ENCODE assay signal across 20 cellular contexts in the genomic region with DNA sequence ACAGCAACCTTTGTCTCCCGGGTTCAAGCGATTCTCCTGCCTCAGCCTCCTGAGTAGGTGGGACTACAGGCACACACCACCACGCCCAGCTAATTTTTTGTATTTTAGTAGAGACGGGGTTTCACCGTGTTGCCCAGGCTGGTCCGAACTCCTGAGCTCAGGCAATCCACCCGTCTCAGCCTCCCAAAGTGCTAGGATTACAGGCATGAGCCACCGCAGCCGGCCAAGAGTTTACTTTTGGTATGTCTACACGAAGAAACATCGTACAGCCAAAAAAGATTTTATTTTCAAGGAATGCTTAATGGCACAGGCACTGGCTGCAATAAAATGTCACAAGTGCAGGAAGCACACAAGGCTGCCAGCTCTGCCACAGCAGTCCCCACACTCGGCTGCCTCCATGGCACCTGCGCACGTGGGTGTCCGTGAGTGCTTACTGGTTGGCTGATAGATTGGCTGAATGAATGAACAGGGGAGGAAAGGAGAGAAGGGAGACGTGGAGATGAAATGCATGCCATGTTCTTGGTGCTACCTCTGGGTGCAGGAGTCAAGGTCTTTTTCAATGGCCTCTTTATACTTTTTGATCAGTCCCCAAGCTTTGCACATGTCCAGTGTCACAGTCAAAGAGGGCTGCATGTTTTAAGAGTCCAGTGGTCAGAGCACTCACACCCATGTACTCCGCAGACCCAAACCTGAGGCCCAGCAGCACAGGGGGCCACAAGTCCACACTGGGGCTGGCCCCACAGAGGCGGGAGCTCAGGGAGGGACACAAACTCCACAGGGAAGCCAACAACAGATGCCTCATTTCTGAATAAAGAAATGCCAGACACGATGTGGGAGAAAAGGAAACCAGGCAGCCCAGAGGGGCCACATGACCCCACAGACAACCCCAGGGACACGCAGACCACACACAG.
A peak's percentile ranks its signal among the peaks of the same experiment; 100 is the strongest.
DNase-seq lines count a peak whose midpoint lies in the region; ATAC-seq and TF ChIP-seq lines count a peak whose summit lies in the region.
"Had no signal": no experiment of that assay in that cellular context is flagged by ENCODE, and none has a peak within 500 bp of the region (broad histone marks: within the 10 kb centered on the region; RNA-seq: fewer than 3 reads in every experiment).

No MANE protein-coding gene starts in this region.

- DNase-seq in stimulated activated naive CD8-positive, alpha-beta T cell treated with anti-CD3 and anti-CD28 coated beads, Interleukin-15, Interleukin-2, amounts not matched to agents 100 U/mL and 50 U/mL, for 24 hours = peak; percentile 0
- no peak for DNase-seq in stimulated activated naive CD8-positive, alpha-beta T cell treated with anti-CD3 and anti-CD28 coated beads, Interleukin-15, amount 100 ng/mL, for 72 hours
- DNase-seq in endodermal cell = no peak
- DNase-seq in naive thymus-derived CD8-positive, alpha-beta T cell = peak in 1 of 10 donors; percentile 35
- peak; percentile 37 to 47 for DNase-seq in aorta
- DNase-seq in activated T-cell treated with anti-CD3 and anti-CD28 coated beads, Interleukin-2, amount 50 U/mL, for 1 hour = no peak
- no peak for DNase-seq in NCI-H2107 treated with DMSO at 0.1 percent for 48 hours (lab: John Stamatoyannopoulos, UW; ENCODE audit: unreplicated experiment)
- no peak for DNase-seq in Karpas-422
- DNase-seq: activated CD4-positive, alpha-beta T cell treated with anti-CD3 and anti-CD28 coated beads, Interleukin-2, amount 50 U/mL, for 4 hours; activated T-cell treated with anti-CD3 and anti-CD28 coated beads, Interleukin-2, amount 50 U/mL, for 24 hours; caudate nucleus; effector memory CD4-positive, alpha-beta T cell; GDM1; glutamatergic neuron; MV-4-11; NCI-H2029 treated with DMSO at 0.1 percent for 48 hours; NCI-H510A treated with DMSO at 0.1 percent for 48 hours; stomach had no signal

- H3K9me3 ChIP-seq in endodermal cell (ENCODE audit: control insufficient read depth, low read length) (no peaks in the 10 kb centered on the region), aorta (ENCODE audit: control insufficient read depth, low read length) (no peaks in the 10 kb centered on the region), Karpas-422 (ENCODE audit: low read length) (no peaks in the 10 kb centered on the region)
- H3K9me3 ChIP-seq: adrenal gland, stomach had no signal

- peaks cover 0 to 3% of the 10 kb centered on the region in 2 donors for H3K9me3 Mint-ChIP-seq in stimulated activated naive CD8-positive, alpha-beta T cell treated with anti-CD3 and anti-CD28 coated beads, Interleukin-15, amount 100 ng/mL, for 72 hours
- H3K9me3 Mint-ChIP-seq in endodermal cell = no peaks in the 10 kb centered on the region
- peaks cover 0 to under 1% (median 0%) of the 10 kb centered on the region in 9 donors for H3K9me3 Mint-ChIP-seq in naive thymus-derived CD8-positive, alpha-beta T cell
- H3K9me3 Mint-ChIP-seq: activated T-cell treated with anti-CD3 and anti-CD28 coated beads, Interleukin-2, amount 50 U/mL, for 24 hours; mesothelial cell of epicardium had no signal

- no peak overlapping the region for H3K27ac Mint-ChIP-seq in stimulated activated naive CD8-positive, alpha-beta T cell treated with anti-CD3 and anti-CD28 coated beads, Interleukin-15, amount 100 ng/mL, for 72 hours
- H3K27ac Mint-ChIP-seq in endodermal cell = peak overlapping the region; percentile 5
- H3K27ac Mint-ChIP-seq in naive thymus-derived CD8-positive, alpha-beta T cell = peak overlapping the region in 7 of 10 donors; percentile 47 to 91 (median 69)
- H3K27ac Mint-ChIP-seq: activated T-cell treated with anti-CD3 and anti-CD28 coated beads, Interleukin-2, amount 50 U/mL, for 24 hours; mesothelial cell of epicardium had no signal

- H3K4me3 Mint-ChIP-seq in stimulated activated naive CD8-positive, alpha-beta T cell treated with anti-CD3 and anti-CD28 coated beads, Interleukin-15, amount 100 ng/mL, for 72 hours = no peak overlapping the region
- H3K4me3 Mint-ChIP-seq in endodermal cell = no peak overlapping the region
- peak overlapping the region in 1 of 10 donors; percentile 26 for H3K4me3 Mint-ChIP-seq in naive thymus-derived CD8-positive, alpha-beta T cell
- H3K4me3 Mint-ChIP-seq: activated T-cell treated with anti-CD3 and anti-CD28 coated beads, Interleukin-2, amount 50 U/mL, for 24 hours; mesothelial cell of epicardium had no signal

- H3K9ac ChIP-seq in endodermal cell (ENCODE audit: extremely low read depth, low read length, poor library complexity, severe bottlenecking) (no peak overlapping the region), Karpas-422 (ENCODE audit: low read length) (no peak overlapping the region)

- H3K27ac ChIP-seq in endodermal cell (ENCODE audit: low read depth, low read length) (no peak overlapping the region), aorta (ENCODE audit: low read depth in 1 of 2, low read length in 2 of 2) (no peak overlapping the region), Karpas-422 (ENCODE audit: low read length) (no peak overlapping the region)
- H3K27ac ChIP-seq: adrenal gland, stomach had no signal

- H4K20me1 ChIP-seq in Karpas-422 (ENCODE audit: insufficient read depth, low read depth, low read length) = no peaks in the 10 kb centered on the region; the same call in 1 of the 2 replicates

- 92 to 94% methylated on average over 15 to 20 of the region's 20 CpGs for WGBS in endodermal cell (ENCODE audit: insufficient coverage in 1 of 2, insufficient read length in 1 of 2), 2 experiments
- WGBS in aorta, 2 donors = 58 to 68% methylated on average over 20 of the region's 20 CpGs

- H2AFZ ChIP-seq in Karpas-422 (ENCODE audit: low read length) = no peak overlapping the region

- no peaks in the 10 kb centered on the region for H3K9me2 ChIP-seq in Karpas-422 (replicated peaks; ENCODE audit: insufficient read depth, low read length)

- H3K36me3 Mint-ChIP-seq in endodermal cell (ENCODE audit: low read depth) = peaks cover 5% of the 10 kb centered on the region
- peaks cover 0 to 3% (median 0%) of the 10 kb centered on the region in 3 donors for H3K36me3 Mint-ChIP-seq in naive thymus-derived CD8-positive, alpha-beta T cell

- no peaks in the 10 kb centered on the region for H3K4me1 ChIP-seq in endodermal cell (ENCODE audit: control insufficient read depth, insufficient read depth, low read length)
- no peaks in the 10 kb centered on the region for H3K4me1 ChIP-seq in aorta (ENCODE audit: control insufficient read depth in 1 of 2, insufficient read depth in 2 of 2, low read length in 2 of 2)
- peaks cover 26% of the 10 kb centered on the region for H3K4me1 ChIP-seq in Karpas-422 (ENCODE audit: low read length)
- H3K4me1 ChIP-seq: adrenal gland had no signal

- H3K36me3 ChIP-seq in endodermal cell (ENCODE audit: control insufficient read depth, insufficient read depth, low read length) (peaks cover 5% of the 10 kb centered on the region), aorta (ENCODE audit: control insufficient read depth in 1 of 2, insufficient read depth in 2 of 2, low read length in 1 of 2) (no peaks in the 10 kb centered on the region), Karpas-422 (ENCODE audit: insufficient read depth, low read length) (no peaks in the 10 kb centered on the region)
- H3K36me3 ChIP-seq: adrenal gland, stomach had no signal

- TF ChIP-seq CTCF in endodermal cell (conservative IDR thresholded peaks at IDR 0.05) = no peak

- intact Hi-C loops in aorta (cut with DNase I) = no loop called here

- POLR2A ChIA-PET in naive thymus-derived CD8-positive, alpha-beta T cell (lab: Charles Lee) = interaction anchor here (0.7 to 0.8 kb wide), 2 partner anchors 11 to 61 kb away, joined by 4 read pairs; no protein-coding TSS in a partner anchor

- H3K4me2 ChIP-seq in Karpas-422 (ENCODE audit: low read depth, low read length, poor library complexity, severe bottlenecking) = no peak overlapping the region

- H3K4me3 ChIP-seq in endodermal cell (ENCODE audit: low read length) (no peak overlapping the region), aorta (ENCODE audit: low read length in 2 of 2) (no peak overlapping the region), Karpas-422 (ENCODE audit: low read length) (no peak overlapping the region)
- H3K4me3 ChIP-seq: adrenal gland, stomach had no signal

- H3K79me2 ChIP-seq in Karpas-422 (ENCODE audit: low read length) = no peaks in the 10 kb centered on the region

- peaks cover 67% of the 10 kb centered on the region for H3K4me1 Mint-ChIP-seq in stimulated activated naive CD8-positive, alpha-beta T cell treated with anti-CD3 and anti-CD28 coated beads, Interleukin-15, amount 100 ng/mL, for 72 hours
- peaks cover 17% of the 10 kb centered on the region for H3K4me1 Mint-ChIP-seq in endodermal cell
- H3K4me1 Mint-ChIP-seq in naive thymus-derived CD8-positive, alpha-beta T cell = peaks cover 38 to 68% (median 60%) of the 10 kb centered on the region in 4 donors

- no peaks in the 10 kb centered on the region for H3K27me3 Mint-ChIP-seq in stimulated activated naive CD8-positive, alpha-beta T cell treated with anti-CD3 and anti-CD28 coated beads, Interleukin-15, amount 100 ng/mL, for 72 hours
- H3K27me3 Mint-ChIP-seq in endodermal cell (ENCODE audit: insufficient read depth) = no peaks in the 10 kb centered on the region
- H3K27me3 Mint-ChIP-seq in naive thymus-derived CD8-positive, alpha-beta T cell = no peaks in the 10 kb centered on the region
- H3K27me3 Mint-ChIP-seq: activated T-cell treated with anti-CD3 and anti-CD28 coated beads, Interleukin-2, amount 50 U/mL, for 24 hours had no signal

- no peak for ATAC-seq in stimulated activated naive CD8-positive, alpha-beta T cell treated with anti-CD3 and anti-CD28 coated beads, Interleukin-15, Interleukin-2, amounts not matched to agents 100 U/mL and 50 U/mL, for 24 hours
- no peak for ATAC-seq in stimulated activated naive CD8-positive, alpha-beta T cell treated with anti-CD3 and anti-CD28 coated beads, Interleukin-15, amount 100 ng/mL, for 72 hours
- no peak for ATAC-seq in naive thymus-derived CD8-positive, alpha-beta T cell
- ATAC-seq in aorta (ENCODE audit: low FRiP score) = no peak

- H3K27me3 ChIP-seq in endodermal cell (ENCODE audit: control insufficient read depth, insufficient read depth, low read length, poor library complexity, severe bottlenecking) (no peaks in the 10 kb centered on the region), aorta (ENCODE audit: control insufficient read depth in 1 of 2, insufficient read depth in 2 of 2, low read length in 1 of 2) (no peaks in the 10 kb centered on the region), Karpas-422 (ENCODE audit: low read length) (no peaks in the 10 kb centered on the region)
- H3K27me3 ChIP-seq: adrenal gland, stomach had no signal

Comparison
In these comparisons a context has a peak if more than half of its experiments do, and no peak if none do; other contexts are left out.
1. DNase-seq: peak in stimulated activated naive CD8-positive, alpha-beta T cell treated with anti-CD3 and anti-CD28 coated beads, Interleukin-15, Interleukin-2, amounts not matched to agents 100 U/mL and 50 U/mL, for 24 hours (single experiment) and aorta (2 of 2); none in stimulated activated naive CD8-positive, alpha-beta T cell treated with anti-CD3 and anti-CD28 coated beads, Interleukin-15, amount 100 ng/mL, for 72 hours (0 of 2), endodermal cell (single experiment), activated T-cell treated with anti-CD3 and anti-CD28 coated beads, Interleukin-2, amount 50 U/mL, for 1 hour (single experiment), NCI-H2107 treated with DMSO at 0.1 percent for 48 hours (single experiment) and Karpas-422 (single experiment).
2. H3K27ac Mint-ChIP-seq: peak in endodermal cell (single experiment) and naive thymus-derived CD8-positive, alpha-beta T cell (7 of 10); none in stimulated activated naive CD8-positive, alpha-beta T cell treated with anti-CD3 and anti-CD28 coated beads, Interleukin-15, amount 100 ng/mL, for 72 hours (0 of 2).